34 cellular contexts compared by ENCODE assay signal in the genomic region with DNA sequence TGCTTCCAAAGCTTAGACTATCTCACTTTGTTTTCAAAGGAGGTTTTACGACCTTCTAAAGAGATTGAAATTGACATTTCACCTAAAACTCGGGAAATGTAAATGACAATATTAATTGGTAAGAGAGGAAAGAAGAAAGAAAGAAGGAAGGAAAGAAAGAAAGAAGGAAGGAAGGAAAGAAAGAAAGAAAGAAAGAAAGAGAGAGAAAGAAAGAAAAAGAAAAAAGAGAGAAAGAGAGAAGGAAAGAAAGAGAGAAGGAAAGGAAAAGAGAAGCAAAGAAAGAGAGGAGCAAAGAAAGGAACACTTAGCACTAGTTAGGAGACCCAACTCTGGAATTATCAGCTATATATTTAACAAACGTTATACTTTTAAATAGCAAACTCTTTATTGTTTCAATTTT. TPM values are rescaled to one million over a fixed set of nuclear protein-coding genes. Genes with fewer than 3 reads are reported as not detected.
"Had no signal": no experiment of that assay in that cellular context is flagged by ENCODE, and none has a peak within 500 bp of the region (broad histone marks: within the 10 kb centered on the region; RNA-seq: fewer than 3 reads in every experiment).

No MANE protein-coding gene starts in this region.

- H3K4me3 ChIP-seq: ascending aorta, cardiac muscle cell had no signal

- H3K27ac ChIP-seq: ascending aorta, cardiac muscle cell, VCaP had no signal

- FAIRE-seq: bronchial epithelial cell, TTC549 had no signal

- H3K27me3 ChIP-seq: ascending aorta had no signal

- H3K36me3 ChIP-seq: ascending aorta, cardiac muscle cell had no signal

- H3K9me3 ChIP-seq: ascending aorta had no signal

- ATAC-seq: activated CD4-positive, alpha-beta T cell treated with anti-CD3 and anti-CD28 coated beads for 36 hours; activated CD4-positive, CD25-positive, alpha-beta regulatory T cell treated with anti-CD3 and anti-CD28 coated beads, Interleukin-2, amount 50 U/mL, for 24 hours; activated CD8-positive, alpha-beta memory T cell treated with anti-CD3 and anti-CD28 coated beads, Interleukin-2, amount 10 ng/mL, durations not matched to agents 7 days and 5 days; activated naive CD8-positive, alpha-beta T cell treated with anti-CD3 and anti-CD28 coated beads, Interleukin-2, amount 50 U/mL, for 24 hours; T-cell; T-helper 17 cell had no signal

- DNase-seq: activated CD4-positive, alpha-beta memory T cell treated with anti-CD3 and anti-CD28 coated beads, Interleukin-2, amount 10 ng/mL, durations not matched to agents 7 days and 5 days; activated CD4-positive, alpha-beta T cell treated with anti-CD3 and anti-CD28 coated beads for 1 hour; activated CD4-positive, alpha-beta T cell treated with anti-CD3 and anti-CD28 coated beads for 36 hours; activated CD4-positive, alpha-beta T cell treated with anti-CD3 and anti-CD28 coated beads for 48 hours; activated CD4-positive, alpha-beta T cell treated with anti-CD3 and anti-CD28 coated beads, Interleukin-2, amount 10 ng/mL, durations not matched to agents 7 days and 5 days; activated CD4-positive, alpha-beta T cell treated with anti-CD3 and anti-CD28 coated beads, Interleukin-2, amount 50 U/mL, for 48 hours; activated CD4-positive, CD25-positive, alpha-beta regulatory T cell; activated CD8-positive, alpha-beta memory T cell treated with anti-CD3 and anti-CD28 coated beads for 24 hours; activated CD8-positive, alpha-beta memory T cell treated with anti-CD3 and anti-CD28 coated beads, Interleukin-2, amount 10 ng/mL, durations not matched to agents 7 days and 5 days; activated CD8-positive, alpha-beta memory T cell treated with anti-CD3 and anti-CD28 coated beads, Interleukin-2, amount 50 U/mL, for 48 hours; activated effector memory CD4-positive, alpha-beta T cell treated with Interleukin-2 at 50 U/mL for 16 hours; activated gamma-delta T cell; activated naive CD4-positive, alpha-beta T cell treated with anti-CD3 and anti-CD28 coated beads, Interleukin-2, amount 10 ng/mL, durations not matched to agents 7 days and 5 days; activated naive CD4-positive, alpha-beta T cell treated with Interleukin-2 at 50 U/mL for 16 hours; activated naive CD8-positive, alpha-beta T cell treated with anti-CD3 and anti-CD28 coated beads, Interleukin-2, amount 10 ng/mL, durations not matched to agents 7 days and 5 days; activated naive CD8-positive, alpha-beta T cell treated with anti-CD3 and anti-CD28 coated beads, Interleukin-2, amount 50 U/mL, for 24 hours; activated T-cell treated with anti-CD3 and anti-CD28 coated beads, Interleukin-2, amount 50 U/mL, for 24 hours; activated T-cell treated with anti-CD3 and anti-CD28 coated beads, Interleukin-2, amount 50 U/mL, for 48 hours; amygdala; anterior cingulate cortex; caudate nucleus; cerebellar nuclear complex; T-cell; T-helper 17 cell; T-helper 9 cell had no signal

RNA-seq across cellular contexts. Expression of gene GKN1, which starts 3.7 kb away (rescaled TPM):
- total RNA-seq: activated CD4-positive, alpha-beta memory T cell treated with anti-CD3 and anti-CD28 coated beads, Interleukin-2, amount 10 ng/mL, durations not matched to agents 7 days and 5 days; activated CD4-positive, alpha-beta T cell treated with anti-CD3 and anti-CD28 coated beads for 36 hours; activated CD4-positive, alpha-beta T cell treated with anti-CD3 and anti-CD28 coated beads, Interleukin-2, amount 10 ng/mL, durations not matched to agents 7 days and 5 days; activated CD8-positive, alpha-beta memory T cell treated with anti-CD3 and anti-CD28 coated beads, Interleukin-2, amount 10 ng/mL, durations not matched to agents 7 days and 5 days; activated naive CD8-positive, alpha-beta T cell treated with anti-CD3 and anti-CD28 coated beads, Interleukin-2, amount 10 ng/mL, durations not matched to agents 7 days and 5 days; activated T-helper 2 cell treated with anti-CD3 and anti-CD28 coated beads, Interferon-gamma antibody, Interleukin-2, Interleukin-4, amounts not matched to agents 10 μg/mL and 5 μg/mL and 100 μg/mL, durations not matched to agents 14 hours and 24 hours and 36 hours; bronchial epithelial cell; cardiac muscle cell; T-cell; T-helper 1 cell treated with Interleukin-12 subunit alpha and Interleukin-12 subunit beta and Interleukin-4 antibody, amounts not matched to agents 30 ng/mL and 1 ng/mL, for 36 hours; T-helper 17 cell had no signal
- polyA plus RNA-seq: cardiac muscle cell had no signal

RNA-seq across cellular contexts. Expression of gene GKN2, which starts 25.4 kb away (rescaled TPM):
- total RNA-seq: activated CD4-positive, alpha-beta memory T cell treated with anti-CD3 and anti-CD28 coated beads, Interleukin-2, amount 10 ng/mL, durations not matched to agents 7 days and 5 days; activated CD4-positive, alpha-beta T cell treated with anti-CD3 and anti-CD28 coated beads for 36 hours; activated CD4-positive, alpha-beta T cell treated with anti-CD3 and anti-CD28 coated beads, Interleukin-2, amount 10 ng/mL, durations not matched to agents 7 days and 5 days; activated CD8-positive, alpha-beta memory T cell treated with anti-CD3 and anti-CD28 coated beads, Interleukin-2, amount 10 ng/mL, durations not matched to agents 7 days and 5 days; activated naive CD8-positive, alpha-beta T cell treated with anti-CD3 and anti-CD28 coated beads, Interleukin-2, amount 10 ng/mL, durations not matched to agents 7 days and 5 days; activated T-helper 2 cell treated with anti-CD3 and anti-CD28 coated beads, Interferon-gamma antibody, Interleukin-2, Interleukin-4, amounts not matched to agents 10 μg/mL and 5 μg/mL and 100 μg/mL, durations not matched to agents 14 hours and 24 hours and 36 hours; bronchial epithelial cell; cardiac muscle cell; chondrocyte; T-cell; T-helper 1 cell treated with Interleukin-12 subunit alpha and Interleukin-12 subunit beta and Interleukin-4 antibody, amounts not matched to agents 30 ng/mL and 1 ng/mL, for 36 hours; T-helper 17 cell had no signal
- polyA plus RNA-seq: cardiac muscle cell had no signal

RNA-seq across cellular contexts. Expression of gene ANTXR1, which starts 34.9 kb away (rescaled TPM):
- total RNA-seq: activated CD4-positive, alpha-beta memory T cell treated with anti-CD3 and anti-CD28 coated beads, Interleukin-2, amount 10 ng/mL, durations not matched to agents 7 days and 5 days; activated T-helper 2 cell treated with anti-CD3 and anti-CD28 coated beads, Interferon-gamma antibody, Interleukin-2, Interleukin-4, amounts not matched to agents 10 μg/mL and 5 μg/mL and 100 μg/mL, durations not matched to agents 14 hours and 24 hours and 36 hours; T-helper 17 cell had no signal
